ENCODE assay signal across 1 cellular context in the genomic region with DNA sequence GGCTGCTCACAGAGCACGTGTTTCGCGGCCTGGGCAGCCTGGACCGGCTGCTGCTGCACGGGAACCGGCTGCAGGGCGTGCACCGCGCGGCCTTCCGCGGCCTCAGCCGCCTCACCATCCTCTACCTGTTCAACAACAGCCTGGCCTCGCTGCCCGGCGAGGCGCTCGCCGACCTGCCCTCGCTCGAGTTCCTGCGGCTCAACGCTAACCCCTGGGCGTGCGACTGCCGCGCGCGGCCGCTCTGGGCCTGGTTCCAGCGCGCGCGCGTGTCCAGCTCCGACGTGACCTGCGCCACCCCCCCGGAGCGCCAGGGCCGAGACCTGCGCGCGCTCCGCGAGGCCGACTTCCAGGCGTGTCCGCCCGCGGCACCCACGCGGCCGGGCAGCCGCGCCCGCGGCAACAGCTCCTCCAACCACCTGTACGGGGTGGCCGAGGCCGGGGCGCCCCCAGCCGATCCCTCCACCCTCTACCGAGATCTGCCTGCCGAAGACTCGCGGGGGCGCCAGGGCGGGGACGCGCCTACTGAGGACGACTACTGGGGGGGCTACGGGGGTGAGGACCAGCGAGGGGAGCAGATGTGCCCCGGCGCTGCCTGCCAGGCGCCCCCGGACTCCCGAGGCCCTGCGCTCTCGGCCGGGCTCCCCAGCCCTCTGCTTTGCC.
TF ChIP-seq lines count a peak whose summit lies in the region.

No MANE protein-coding gene starts in this region.

TF ChIP-seq in WTC11, 78 proteins besides CTCF, POLR2A, EP300 and RAD21 (continued from another document):
- TF ChIP-seq, protein P1, sequence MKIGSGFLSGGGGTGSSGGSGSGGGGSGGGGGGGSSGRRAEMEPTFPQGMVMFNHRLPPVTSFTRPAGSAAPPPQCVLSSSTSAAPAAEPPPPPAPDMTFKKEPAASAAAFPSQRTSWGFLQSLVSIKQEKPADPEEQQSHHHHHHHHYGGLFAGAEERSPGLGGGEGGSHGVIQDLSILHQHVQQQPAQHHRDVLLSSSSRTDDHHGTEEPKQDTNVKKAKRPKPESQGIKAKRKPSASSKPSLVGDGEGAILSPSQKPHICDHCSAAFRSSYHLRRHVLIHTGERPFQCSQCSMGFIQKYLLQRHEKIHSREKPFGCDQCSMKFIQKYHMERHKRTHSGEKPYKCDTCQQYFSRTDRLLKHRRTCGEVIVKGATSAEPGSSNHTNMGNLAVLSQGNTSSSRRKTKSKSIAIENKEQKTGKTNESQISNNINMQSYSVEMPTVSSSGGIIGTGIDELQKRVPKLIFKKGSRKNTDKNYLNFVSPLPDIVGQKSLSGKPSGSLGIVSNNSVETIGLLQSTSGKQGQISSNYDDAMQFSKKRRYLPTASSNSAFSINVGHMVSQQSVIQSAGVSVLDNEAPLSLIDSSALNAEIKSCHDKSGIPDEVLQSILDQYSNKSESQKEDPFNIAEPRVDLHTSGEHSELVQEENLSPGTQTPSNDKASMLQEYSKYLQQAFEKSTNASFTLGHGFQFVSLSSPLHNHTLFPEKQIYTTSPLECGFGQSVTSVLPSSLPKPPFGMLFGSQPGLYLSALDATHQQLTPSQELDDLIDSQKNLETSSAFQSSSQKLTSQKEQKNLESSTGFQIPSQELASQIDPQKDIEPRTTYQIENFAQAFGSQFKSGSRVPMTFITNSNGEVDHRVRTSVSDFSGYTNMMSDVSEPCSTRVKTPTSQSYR (CRISPR knock-in tag; IDR thresholded peaks at IDR 0.05), result 0 out of 2 replicates have a peak, but pooled peaks have one; percentile 54
- TF ChIP-seq ZNF416 (CRISPR knock-in tag; IDR thresholded peaks at IDR 0.05) (no peak), ETV6 (CRISPR knock-in tag; IDR thresholded peaks at IDR 0.05) (0 out of 2 replicates have a peak, but pooled peaks have one; percentile 35), GTF2I (CRISPR knock-in tag; conservative IDR thresholded peaks at IDR 0.05) (no peak), FOXP1 (CRISPR knock-in tag; IDR thresholded peaks at IDR 0.05; ENCODE audit: borderline replicate concordance) (peak; percentile 87), KAT7 (CRISPR knock-in tag; IDR thresholded peaks at IDR 0.05; ENCODE audit: borderline replicate concordance) (peak; percentile 91; the same call in 1 of the 2 replicates), CREB1 (CRISPR knock-in tag; IDR thresholded peaks at IDR 0.05) (no peak), ATF1 (CRISPR knock-in tag; IDR thresholded peaks at IDR 0.05) (no peak), MYBL2 (CRISPR knock-in tag; IDR thresholded peaks at IDR 0.05) (0 out of 2 replicates have a peak, but pooled peaks have one; percentile 35)
- TF ChIP-seq, protein P2, sequence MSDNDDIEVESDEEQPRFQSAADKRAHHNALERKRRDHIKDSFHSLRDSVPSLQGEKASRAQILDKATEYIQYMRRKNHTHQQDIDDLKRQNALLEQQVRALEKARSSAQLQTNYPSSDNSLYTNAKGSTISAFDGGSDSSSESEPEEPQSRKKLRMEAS (CRISPR knock-in tag; IDR thresholded peaks at IDR 0.05), result peak; percentile 95
- TF ChIP-seq, protein P3, sequence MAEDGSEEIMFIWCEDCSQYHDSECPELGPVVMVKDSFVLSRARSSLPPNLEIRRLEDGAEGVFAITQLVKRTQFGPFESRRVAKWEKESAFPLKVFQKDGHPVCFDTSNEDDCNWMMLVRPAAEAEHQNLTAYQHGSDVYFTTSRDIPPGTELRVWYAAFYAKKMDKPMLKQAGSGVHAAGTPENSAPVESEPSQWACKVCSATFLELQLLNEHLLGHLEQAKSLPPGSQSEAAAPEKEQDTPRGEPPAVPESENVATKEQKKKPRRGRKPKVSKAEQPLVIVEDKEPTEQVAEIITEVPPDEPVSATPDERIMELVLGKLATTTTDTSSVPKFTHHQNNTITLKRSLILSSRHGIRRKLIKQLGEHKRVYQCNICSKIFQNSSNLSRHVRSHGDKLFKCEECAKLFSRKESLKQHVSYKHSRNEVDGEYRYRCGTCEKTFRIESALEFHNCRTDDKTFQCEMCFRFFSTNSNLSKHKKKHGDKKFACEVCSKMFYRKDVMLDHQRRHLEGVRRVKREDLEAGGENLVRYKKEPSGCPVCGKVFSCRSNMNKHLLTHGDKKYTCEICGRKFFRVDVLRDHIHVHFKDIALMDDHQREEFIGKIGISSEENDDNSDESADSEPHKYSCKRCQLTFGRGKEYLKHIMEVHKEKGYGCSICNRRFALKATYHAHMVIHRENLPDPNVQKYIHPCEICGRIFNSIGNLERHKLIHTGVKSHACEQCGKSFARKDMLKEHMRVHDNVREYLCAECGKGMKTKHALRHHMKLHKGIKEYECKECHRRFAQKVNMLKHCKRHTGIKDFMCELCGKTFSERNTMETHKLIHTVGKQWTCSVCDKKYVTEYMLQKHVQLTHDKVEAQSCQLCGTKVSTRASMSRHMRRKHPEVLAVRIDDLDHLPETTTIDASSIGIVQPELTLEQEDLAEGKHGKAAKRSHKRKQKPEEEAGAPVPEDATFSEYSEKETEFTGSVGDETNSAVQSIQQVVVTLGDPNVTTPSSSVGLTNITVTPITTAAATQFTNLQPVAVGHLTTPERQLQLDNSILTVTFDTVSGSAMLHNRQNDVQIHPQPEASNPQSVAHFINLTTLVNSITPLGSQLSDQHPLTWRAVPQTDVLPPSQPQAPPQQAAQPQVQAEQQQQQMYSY (CRISPR knock-in tag; IDR thresholded peaks at IDR 0.05), result 0 out of 2 replicates have a peak, but pooled peaks have one; percentile 35
- TF ChIP-seq, protein P4, sequence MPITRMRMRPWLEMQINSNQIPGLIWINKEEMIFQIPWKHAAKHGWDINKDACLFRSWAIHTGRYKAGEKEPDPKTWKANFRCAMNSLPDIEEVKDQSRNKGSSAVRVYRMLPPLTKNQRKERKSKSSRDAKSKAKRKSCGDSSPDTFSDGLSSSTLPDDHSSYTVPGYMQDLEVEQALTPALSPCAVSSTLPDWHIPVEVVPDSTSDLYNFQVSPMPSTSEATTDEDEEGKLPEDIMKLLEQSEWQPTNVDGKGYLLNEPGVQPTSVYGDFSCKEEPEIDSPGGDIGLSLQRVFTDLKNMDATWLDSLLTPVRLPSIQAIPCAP (CRISPR knock-in tag; IDR thresholded peaks at IDR 0.05), result no peak; the same call in 1 of the 2 replicates
